10 cellular contexts compared by ENCODE assay signal in the genomic region with DNA sequence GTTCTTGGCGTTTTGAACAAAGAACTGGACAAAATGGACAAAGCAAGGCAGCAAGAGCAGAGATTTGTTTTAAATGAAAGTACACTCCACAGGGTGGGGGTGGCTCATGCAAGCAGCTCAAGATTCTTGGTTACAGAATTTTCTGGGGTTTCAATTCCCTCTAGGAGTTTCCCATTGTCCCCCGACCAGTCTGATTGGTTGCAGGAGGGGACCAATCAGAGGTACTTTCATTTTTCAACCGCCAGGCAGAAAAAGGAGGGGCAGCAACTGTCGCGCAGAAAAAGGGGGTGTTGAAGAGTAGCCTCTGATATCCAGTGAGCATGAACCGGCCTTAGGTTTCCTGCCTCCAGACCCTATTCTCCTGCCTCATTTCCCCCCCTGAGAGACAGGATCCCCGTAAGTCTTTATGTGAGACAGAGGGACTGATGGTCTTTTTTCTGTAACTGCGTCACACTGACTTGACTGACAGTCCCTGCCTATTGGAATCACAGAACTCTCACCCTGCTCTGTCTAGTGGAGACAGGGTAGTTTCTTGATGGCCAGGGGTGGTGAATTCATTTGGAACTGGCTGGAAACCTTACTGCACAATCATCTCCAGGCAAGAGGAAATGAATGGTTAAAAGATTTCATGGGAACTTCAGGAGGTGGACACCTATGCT. TPM values are rescaled to one million over a fixed set of nuclear protein-coding genes. Genes with fewer than 3 reads are reported as not detected.
DNase-seq lines count a peak whose midpoint lies in the region; ATAC-seq and FAIRE-seq lines count a peak whose summit lies in the region.
"Had no signal": no experiment of that assay in that cellular context is flagged by ENCODE, and none has a peak within 500 bp of the region (broad histone marks: within the 10 kb centered on the region; RNA-seq: fewer than 3 reads in every experiment).

No MANE protein-coding gene starts in this region.

- H3K4me3 Mint-ChIP-seq in activated naive CD4-positive, alpha-beta T cell treated with anti-CD3 and anti-CD28 coated beads, Interleukin-2, amount 10 ng/mL, durations not matched to agents 7 days and 5 days: peak overlapping the region; percentile 49

- no peaks in the 10 kb centered on the region for H3K27me3 Mint-ChIP-seq in activated naive CD4-positive, alpha-beta T cell treated with anti-CD3 and anti-CD28 coated beads, Interleukin-2, amount 10 ng/mL, durations not matched to agents 7 days and 5 days

- no peaks in the 10 kb centered on the region for H3K36me3 ChIP-seq in stomach smooth muscle (ENCODE audit: control insufficient read depth in 2 of 2, insufficient read depth in 2 of 2, low read length in 2 of 2)

- H3K27ac Mint-ChIP-seq in activated naive CD4-positive, alpha-beta T cell treated with anti-CD3 and anti-CD28 coated beads, Interleukin-2, amount 10 ng/mL, durations not matched to agents 7 days and 5 days: peak overlapping the region; percentile 38

- FAIRE-seq in urothelium cell line (lab: Jason Lieb, UNC): no peak

- H3K9me3 ChIP-seq in right cardiac atrium (ENCODE audit: control insufficient read depth, low read length) (no peaks in the 10 kb centered on the region), stomach smooth muscle (ENCODE audit: control insufficient read depth in 2 of 2, low read length in 2 of 2) (no peaks in the 10 kb centered on the region)

- H3K27me3 ChIP-seq in right cardiac atrium (ENCODE audit: control insufficient read depth, insufficient read depth) (no peaks in the 10 kb centered on the region), stomach smooth muscle (ENCODE audit: control insufficient read depth in 1 of 2, insufficient read depth in 2 of 2, low read length in 2 of 2) (no peaks in the 10 kb centered on the region)

- intact Hi-C loops in right cardiac atrium (cut with DNase I): no loop called here

- no peaks in the 10 kb centered on the region for H3K36me3 Mint-ChIP-seq in activated naive CD4-positive, alpha-beta T cell treated with anti-CD3 and anti-CD28 coated beads, Interleukin-2, amount 10 ng/mL, durations not matched to agents 7 days and 5 days

- peak; percentile 77 to 88 for ATAC-seq in right cardiac atrium

- 50% methylated on average over 8 of the region's 8 CpGs for WGBS in right cardiac atrium

- H3K4me3 ChIP-seq in right cardiac atrium (ENCODE audit: low read length): peak overlapping the region; percentile 41
- H3K4me3 ChIP-seq in stomach smooth muscle (ENCODE audit: low read length in 2 of 2): peak overlapping the region; percentile 75 to 79

- H3K27ac ChIP-seq in right cardiac atrium (ENCODE audit: low read length): peak overlapping the region; percentile 47
- no peak overlapping the region for H3K27ac ChIP-seq in stomach smooth muscle (ENCODE audit: low read length)
- H3K27ac ChIP-seq: 22Rv1, KMS-11 had no signal

- no peaks in the 10 kb centered on the region for H3K9me3 Mint-ChIP-seq in activated naive CD4-positive, alpha-beta T cell treated with anti-CD3 and anti-CD28 coated beads, Interleukin-2, amount 10 ng/mL, durations not matched to agents 7 days and 5 days

- CTCF ChIA-PET in activated naive CD4-positive, alpha-beta T cell treated with anti-CD3 and anti-CD28 coated beads, Interleukin-2, amount 10 ng/mL, durations not matched to agents 7 days and 5 days (lab: Charles Lee): interaction anchor here (0.8 kb wide), 1 partner anchor 26 kb away, joined by 3 read pairs; no protein-coding TSS in a partner anchor

- peaks cover 20% of the 10 kb centered on the region for H3K4me1 Mint-ChIP-seq in activated naive CD4-positive, alpha-beta T cell treated with anti-CD3 and anti-CD28 coated beads, Interleukin-2, amount 10 ng/mL, durations not matched to agents 7 days and 5 days

- peak; percentile 3 for DNase-seq in NCI-H2227 (lab: John Stamatoyannopoulos, UW; ENCODE audit: unreplicated experiment)
- no peak for DNase-seq in NCI-H2227 treated with DMSO at 0.1 percent for 48 hours (lab: John Stamatoyannopoulos, UW)
- DNase-seq in activated naive CD4-positive, alpha-beta T cell treated with anti-CD3 and anti-CD28 coated beads, Interleukin-2, amount 10 ng/mL, durations not matched to agents 7 days and 5 days: peak; percentile 43
- peak in 1 of 3 donors; percentile 61 for DNase-seq in right cardiac atrium
- no peak for DNase-seq in activated effector memory CD4-positive, alpha-beta T cell treated with anti-CD3 and anti-CD28 coated beads, Interleukin-2, amount 50 U/mL, for 16 hours
- DNase-seq in T1000 (lab: John Stamatoyannopoulos, UW): no peak
- no peak for DNase-seq in urothelium cell line (ENCODE audit: low spot score)

- H3K4me1 ChIP-seq in right cardiac atrium (ENCODE audit: control insufficient read depth, insufficient read depth, low read length): no peaks in the 10 kb centered on the region
- peaks cover 2% of the 10 kb centered on the region for H3K4me1 ChIP-seq in stomach smooth muscle (ENCODE audit: control insufficient read depth, insufficient read depth, low read length)

- H3K9ac ChIP-seq in stomach smooth muscle (ENCODE audit: low read length in 2 of 2): peak overlapping the region; percentile 64 to 88
- H3K9ac ChIP-seq: KMS-11 had no signal

RNA-seq across cellular contexts. Expression of gene ALOX12, which starts 59.4 kb away (rescaled TPM):
- under 1 TPM in 1 of 4 donors, not detected in 3; 0.18 TPM for total RNA-seq in right cardiac atrium
- 0.09 TPM for polyA plus RNA-seq in right cardiac atrium

Comparison
In these comparisons a context has a peak if more than half of its experiments do, and no peak if none do; other contexts are left out.
1. DNase-seq: peak in NCI-H2227 (single experiment) and activated naive CD4-positive, alpha-beta T cell treated with anti-CD3 and anti-CD28 coated beads, Interleukin-2, amount 10 ng/mL, durations not matched to agents 7 days and 5 days (single experiment); none in NCI-H2227 treated with DMSO at 0.1 percent for 48 hours (single experiment), activated effector memory CD4-positive, alpha-beta T cell treated with anti-CD3 and anti-CD28 coated beads, Interleukin-2, amount 50 U/mL, for 16 hours (single experiment), T1000 (single experiment) and urothelium cell line (single experiment).